1 cellular context compared by ENCODE assay signal in genomic region chr3:124266517-124266916, GRCh38.
TF ChIP-seq lines count a peak whose summit lies in the region.

No MANE protein-coding gene starts in this region.

TF ChIP-seq in HEK293, 187 proteins besides CTCF, POLR2A, EP300 and RAD21 (continued from another document):
- TF ChIP-seq ZBTB1 (tag by site-specific recombination; IDR thresholded peaks at IDR 0.05) (no peak), ZNF146 (tag by site-specific recombination; IDR thresholded peaks at IDR 0.05) (no peak), IKZF3 (tag by site-specific recombination; IDR thresholded peaks at IDR 0.05) (peak; percentile 88), ZNF626 (tag by site-specific recombination; IDR thresholded peaks at IDR 0.05) (0 out of 2 replicates have a peak, but pooled peaks have one; percentile 26), ZNF148 (tag by site-specific recombination; IDR thresholded peaks at IDR 0.05; ENCODE audit: borderline replicate concordance) (no peak), ZNF391 (tag by site-specific recombination; IDR thresholded peaks at IDR 0.05; ENCODE audit: borderline replicate concordance, low read depth) (peak; percentile 49; the same call in 1 of the 2 replicates), RBAK (tag by site-specific recombination; IDR thresholded peaks at IDR 0.05) (no peak), KLF1 (tag by site-specific recombination; IDR thresholded peaks at IDR 0.05) (peak; percentile 75), AEBP2 (tag by site-specific recombination; IDR thresholded peaks at IDR 0.05; ENCODE audit: borderline replicate concordance) (no peak), ZNF701 (tag by site-specific recombination; IDR thresholded peaks at IDR 0.05) (no peak), ZNF768 (tag by site-specific recombination; IDR thresholded peaks at IDR 0.05) (no peak), PRDM6 (tag by site-specific recombination; IDR thresholded peaks at IDR 0.05) (peak; percentile 93), PRDM10 (tag by site-specific recombination; IDR thresholded peaks at IDR 0.05) (no peak), WT1 (tag by site-specific recombination; IDR thresholded peaks at IDR 0.05) (peak; percentile 87), ZSCAN30 (tag by site-specific recombination; IDR thresholded peaks at IDR 0.05) (peak; percentile 68; the same call in 1 of the 2 replicates), OVOL3 (tag by site-specific recombination; IDR thresholded peaks at IDR 0.05) (peak; percentile 47; the same call in 1 of the 2 replicates), ZNF24 (tag by site-specific recombination; IDR thresholded peaks at IDR 0.05) (0 out of 2 replicates have a peak, but pooled peaks have one; percentile 37), ZBTB11 (tag by site-specific recombination; conservative IDR thresholded peaks at IDR 0.05; ENCODE audit: low read depth) (no peak), TSHZ1 (tag by site-specific recombination; IDR thresholded peaks at IDR 0.05; ENCODE audit: borderline replicate concordance) (peak; percentile 70; the same call in 1 of the 2 replicates), ELK4 (IDR thresholded peaks at IDR 0.05; ENCODE audit: borderline replicate concordance, low read depth, low read length) (no peak), ZNF354C (tag by site-specific recombination; IDR thresholded peaks at IDR 0.05; ENCODE audit: borderline replicate concordance, low read depth) (no peak), ZBTB8A (tag by site-specific recombination; IDR thresholded peaks at IDR 0.05) (0 out of 2 replicates have a peak, but pooled peaks have one; percentile 24), MYNN (tag by site-specific recombination; IDR thresholded peaks at IDR 0.05; ENCODE audit: borderline replicate concordance) (peak; percentile 20; the same call in 1 of the 2 replicates), ZNF2 (tag by site-specific recombination; IDR thresholded peaks at IDR 0.05) (peak; percentile 58; the same call in 1 of the 2 replicates), ZNF473 (tag by site-specific recombination; IDR thresholded peaks at IDR 0.05) (no peak), ZBTB7A (tag by site-specific recombination; IDR thresholded peaks at IDR 0.05; ENCODE audit: low read depth) (no peak), ZNF48 (tag by site-specific recombination; IDR thresholded peaks at IDR 0.05) (no peak), ZNF843 (tag by site-specific recombination; IDR thresholded peaks at IDR 0.05) (peak; percentile 89), ZNF37A (tag by site-specific recombination; IDR thresholded peaks at IDR 0.05) (no peak), ZFP41 (tag by site-specific recombination; IDR thresholded peaks at IDR 0.05; ENCODE audit: borderline replicate concordance) (no peak), SP7 (tag by site-specific recombination; IDR thresholded peaks at IDR 0.05) (peak; percentile 93), ZSCAN16 (tag by site-specific recombination; IDR thresholded peaks at IDR 0.05) (no peak), ZNF157 (tag by site-specific recombination; IDR thresholded peaks at IDR 0.05) (no peak), ZNF274 (IDR thresholded peaks at IDR 0.05; ENCODE audit: low read length) (no peak), ZNF274 (tag by site-specific recombination; IDR thresholded peaks at IDR 0.05; ENCODE audit: borderline replicate concordance) (no peak), ZNF692 (tag by site-specific recombination; IDR thresholded peaks at IDR 0.05) (0 out of 2 replicates have a peak, but pooled peaks have one; percentile 33)
